Comparison of ENCODE assay signal across 8 cellular contexts in the genomic region with DNA sequence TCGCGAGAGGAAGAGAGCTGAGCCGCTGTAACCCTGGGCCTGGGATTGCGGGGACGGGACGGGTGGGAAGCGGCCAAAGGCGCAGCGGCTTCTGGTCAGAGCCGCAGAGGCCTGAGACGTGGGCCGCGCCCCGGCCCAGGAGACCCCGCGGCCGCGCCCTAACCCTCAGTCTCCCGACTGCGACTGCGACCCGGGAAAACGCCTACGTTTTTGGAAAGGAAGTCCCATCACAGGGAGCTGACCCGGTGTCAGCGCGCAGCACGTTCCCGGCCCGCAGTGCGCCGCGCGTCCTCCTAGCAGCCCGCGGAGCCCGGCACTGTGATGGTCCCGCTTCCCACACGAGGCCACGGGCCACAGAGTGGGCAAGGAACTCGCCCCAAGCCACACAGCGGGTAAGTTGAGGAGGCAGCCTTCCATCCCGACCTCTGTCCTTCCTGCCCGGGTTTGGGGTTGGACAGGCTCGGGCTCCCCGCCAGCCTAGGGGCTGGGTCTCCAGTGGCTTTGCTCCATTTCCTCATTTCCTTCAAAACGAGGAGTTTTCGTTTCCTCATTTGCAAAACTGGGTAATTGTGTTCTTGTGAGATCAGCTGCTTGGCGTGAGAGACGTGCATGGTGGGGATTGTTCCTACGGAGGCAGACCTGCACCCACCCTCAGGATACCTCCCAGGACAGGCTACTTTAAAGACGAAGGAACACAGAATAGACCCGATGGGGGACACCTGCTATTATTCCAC. TPM values are rescaled to one million over a fixed set of nuclear protein-coding genes. Genes with fewer than 3 reads are reported as not detected.
DNase-seq lines count a peak whose midpoint lies in the region; ATAC-seq, FAIRE-seq and TF ChIP-seq lines count a peak whose summit lies in the region.

No MANE protein-coding gene starts in this region.

- peaks cover 3% of the 10 kb centered on the region for H3K4me1 Mint-ChIP-seq in activated CD8-positive, alpha-beta memory T cell treated with anti-CD3 and anti-CD28 coated beads, Interleukin-2, amount 10 ng/mL, durations not matched to agents 7 days and 5 days

- TF ChIP-seq CTCF in lung (IDR thresholded peaks at IDR 0.05; ENCODE audit: control extremely low read depth, extremely low read depth) (no peak), upper lobe of left lung (IDR thresholded peaks at IDR 0.05) (no peak)

- H3K9me3 Mint-ChIP-seq in activated CD8-positive, alpha-beta memory T cell treated with anti-CD3 and anti-CD28 coated beads, Interleukin-2, amount 10 ng/mL, durations not matched to agents 7 days and 5 days (ENCODE audit: low read depth) = no peaks in the 10 kb centered on the region

- no peaks in the 10 kb centered on the region for H3K9me3 ChIP-seq in lung (ENCODE audit: control insufficient read depth in 2 of 2, insufficient read depth in 1 of 2, low read length in 1 of 2)
- no peaks in the 10 kb centered on the region for H3K9me3 ChIP-seq in upper lobe of left lung

- peaks cover 2% of the 10 kb centered on the region in 2 donors for H3K4me1 ChIP-seq in lung (ENCODE audit: control insufficient read depth in 2 of 2, insufficient read depth in 2 of 2, low read length in 2 of 2)
- H3K4me1 ChIP-seq in upper lobe of left lung = peaks cover 0 to 8% (median 2%) of the 10 kb centered on the region in 4 donors

- TF ChIP-seq POLR2A in upper lobe of left lung (IDR thresholded peaks at IDR 0.05) = peak in 1 of 4 donors; percentile 70

- no peak overlapping the region for H3K27ac Mint-ChIP-seq in activated CD8-positive, alpha-beta memory T cell treated with anti-CD3 and anti-CD28 coated beads, Interleukin-2, amount 10 ng/mL, durations not matched to agents 7 days and 5 days

- FAIRE-seq in RCC 7860 (lab: Jason Lieb, UNC) = no peak

- WGBS in lung, 2 donors = 3 to 11% methylated on average over 53 of the region's 53 CpGs
- 17 to 31% methylated on average over 11 to 24 of the region's 53 CpGs for WGBS in upper lobe of left lung, 2 donors

- TF ChIP-seq EP300 in upper lobe of left lung (IDR thresholded peaks at IDR 0.05) = no peak

- no peaks in the 10 kb centered on the region for H3K36me3 Mint-ChIP-seq in activated CD8-positive, alpha-beta memory T cell treated with anti-CD3 and anti-CD28 coated beads, Interleukin-2, amount 10 ng/mL, durations not matched to agents 7 days and 5 days

- H3K4me3 ChIP-seq in lung (no peak overlapping the region), upper lobe of left lung (peak overlapping the region in 3 of 4 donors; percentile 33 to 50 (median 49))

- H3K36me3 ChIP-seq in lung (ENCODE audit: control insufficient read depth in 2 of 2, insufficient read depth in 2 of 2, low read length in 2 of 2) (peaks cover 0 to 4% of the 10 kb centered on the region in 2 donors), upper lobe of left lung (no peaks in the 10 kb centered on the region)

- peaks cover 87% of the 10 kb centered on the region for H3K27me3 Mint-ChIP-seq in activated CD8-positive, alpha-beta memory T cell treated with anti-CD3 and anti-CD28 coated beads, Interleukin-2, amount 10 ng/mL, durations not matched to agents 7 days and 5 days

- peak; percentile 20 for ATAC-seq in activated CD8-positive, alpha-beta memory T cell treated with anti-CD3 and anti-CD28 coated beads, Interleukin-2, amount 10 ng/mL, durations not matched to agents 7 days and 5 days
- ATAC-seq in lung (ENCODE audit: insufficient read depth, low FRiP score) (peak; percentile 70), upper lobe of left lung (ENCODE audit: low FRiP score in 2 of 2) (peak; percentile 77 to 88), HG03521 (IDR thresholded peaks at IDR 0.05; ENCODE audit: unreplicated experiment) (no peak)

- CTCF ChIA-PET in activated CD8-positive, alpha-beta memory T cell treated with anti-CD3 and anti-CD28 coated beads, Interleukin-2, amount 10 ng/mL, durations not matched to agents 7 days and 5 days (lab: Charles Lee) = no interaction called here

- DNase-seq in activated CD8-positive, alpha-beta memory T cell treated with anti-CD3 and anti-CD28 coated beads, Interleukin-2, amount 10 ng/mL, durations not matched to agents 7 days and 5 days = no peak
- DNase-seq in activated CD8-positive, alpha-beta memory T cell treated with anti-CD3 and anti-CD28 coated beads, Interleukin-2, amount 50 U/mL, for 48 hours = no peak
- peak; percentile 39 for DNase-seq in lung (ENCODE audit: low spot score)
- DNase-seq in upper lobe of left lung = peak; percentile 49 to 89
- no peak for DNase-seq in RCC 7860 (ENCODE audit: low spot score)
- no peak for DNase-seq in LoVo (ENCODE audit: low spot score)

- no peak overlapping the region for H3K4me3 Mint-ChIP-seq in activated CD8-positive, alpha-beta memory T cell treated with anti-CD3 and anti-CD28 coated beads, Interleukin-2, amount 10 ng/mL, durations not matched to agents 7 days and 5 days

- H3K27me3 ChIP-seq in lung (ENCODE audit: control insufficient read depth, insufficient read depth) (no peaks in the 10 kb centered on the region), upper lobe of left lung (peaks cover 0 to 5% (median 2%) of the 10 kb centered on the region in 4 donors)

- peak overlapping the region; percentile 60 for H3K27ac ChIP-seq in cingulate gyrus (ENCODE audit: low read depth, low read length)
- H3K27ac ChIP-seq in lung (ENCODE audit: low read depth in 1 of 2, low read length in 1 of 2) = peak overlapping the region; percentile 54 to 65
- peak overlapping the region in 3 of 4 donors; percentile 29 to 77 (median 70) for H3K27ac ChIP-seq in upper lobe of left lung

RNA-seq across cellular contexts. Expression of a gene that starts 1.2 kb away (rescaled TPM):
- under 1 TPM; 0.41 to 0.82 TPM for total RNA-seq in activated CD8-positive, alpha-beta memory T cell treated with anti-CD3 and anti-CD28 coated beads, Interleukin-2, amount 10 ng/mL, durations not matched to agents 7 days and 5 days
- total RNA-seq in lung (100 to 1,000 TPM in 1 of 2 donors, 10 to 100 TPM in 1; 58.5 to 127 TPM), upper lobe of left lung (100 to 1,000 TPM in 5 of 6 donors, 10 to 100 TPM in 1; 68.5 to 309 (median 159) TPM)
- 10 to 100 TPM; 47.7 to 96.6 TPM for polyA plus RNA-seq in lung

RNA-seq across cellular contexts. Expression of a gene that starts 51.4 kb away (rescaled TPM):
- total RNA-seq in activated CD8-positive, alpha-beta memory T cell treated with anti-CD3 and anti-CD28 coated beads, Interleukin-2, amount 10 ng/mL, durations not matched to agents 7 days and 5 days = 10 to 100 TPM; 51.3 to 59.5 TPM
- total RNA-seq in lung = 10 to 100 TPM; 49.0 to 51.7 TPM
- polyA plus RNA-seq in lung = 10 to 100 TPM; 26.8 to 41.1 TPM
- 10 to 100 TPM; 30.5 to 63.2 (median 44.6) TPM for total RNA-seq in upper lobe of left lung

Comparison
In these comparisons a context has a peak if more than half of its experiments do, and no peak if none do; other contexts are left out.
1. DNase-seq: peak in lung (single experiment) and upper lobe of left lung (2 of 2); none in activated CD8-positive, alpha-beta memory T cell treated with anti-CD3 and anti-CD28 coated beads, Interleukin-2, amount 10 ng/mL, durations not matched to agents 7 days and 5 days (single experiment), activated CD8-positive, alpha-beta memory T cell treated with anti-CD3 and anti-CD28 coated beads, Interleukin-2, amount 50 U/mL, for 48 hours (single experiment), RCC 7860 (single experiment) and LoVo (single experiment).
2. RNA of a gene that starts 1.2 kb away (total RNA-seq): 68.5 to 309 TPM in upper lobe of left lung and 58.5 to 127 TPM in lung; 0.41 to 0.82 TPM in activated CD8-positive, alpha-beta memory T cell treated with anti-CD3 and anti-CD28 coated beads, Interleukin-2, amount 10 ng/mL, durations not matched to agents 7 days and 5 days; every median in the first group is over 10 times any median in the second.
3. Peak in every context shown above with its lines, with median percentiles within 50 percentile points of each other: H3K27ac ChIP-seq.